6 cellular contexts compared by ENCODE assay signal in genomic region chr22:44375451-44375850, GRCh38.
"Had no signal": no experiment of that assay in that cellular context is flagged by ENCODE, and none has a peak within 500 bp of the region (broad histone marks: within the 10 kb centered on the region; RNA-seq: fewer than 3 reads in every experiment).

No MANE protein-coding gene starts in this region.

- H3K4me3 Mint-ChIP-seq: HFFc6 had no signal

- DNase-seq: GOT3, H7, HCEC 1CT, HFFc6, IMR-90, KG1 had no signal

- H3K27ac Mint-ChIP-seq: HFFc6 had no signal
